Comparison of ENCODE assay signal across 8 cellular contexts in genomic region chr17:18185832-18186231, GRCh38. TPM values are rescaled to one million over a fixed set of nuclear protein-coding genes. Genes with fewer than 3 reads are reported as not detected.
A peak's percentile ranks its signal among the peaks of the same experiment; 100 is the strongest.
DNase-seq lines count a peak whose midpoint lies in the region; ATAC-seq and TF ChIP-seq lines count a peak whose summit lies in the region.

No MANE protein-coding gene starts in this region.

- intact Hi-C loops in breast epithelium (cut with DNase I; ENCODE audit: low total_unique reads), result no loop called here

- no peak for ATAC-seq in HG02678 (IDR thresholded peaks at IDR 0.05; ENCODE audit: unreplicated experiment)

- TF ChIP-seq POLR2A in breast epithelium (IDR thresholded peaks at IDR 0.05), result no peak

- DNase-seq in AG04449 (ENCODE audit: low read depth, low spot score), result no peak
- DNase-seq in breast epithelium (ENCODE audit: low spot score in 2 of 2), result no peak
- no peak for DNase-seq in T-helper 9 cell
- DNase-seq in DMS153 (lab: John Stamatoyannopoulos, UW), result no peak
- DNase-seq in mesenteric fat pad (ENCODE audit: low spot score), result no peak

- H3K36me3 ChIP-seq in HUES64 (ENCODE audit: insufficient read depth, low read length) (peaks cover 30% of the 10 kb centered on the region), breast epithelium (no peaks in the 10 kb centered on the region), mucosa of rectum (ENCODE audit: control insufficient read depth in 2 of 2, insufficient read depth in 2 of 2, low read length in 2 of 2) (peaks cover 5 to 11% of the 10 kb centered on the region in 2 donors)

- peak overlapping the region; percentile 89 for H3K4me3 ChIP-seq in AG04449 (ENCODE audit: low read depth, low read length)
- peak overlapping the region; percentile 91 for H3K4me3 ChIP-seq in HUES64 (ENCODE audit: low read length)
- peak overlapping the region; percentile 77 to 99 (median 95) for H3K4me3 ChIP-seq in breast epithelium
- H3K4me3 ChIP-seq in mucosa of rectum (ENCODE audit: low read length in 2 of 2), result peak overlapping the region; percentile 89

- POLR2A ChIA-PET in AG04449 (lab: Yijun Ruan, JAX), result interaction anchor here (0.9 kb wide), 1 partner anchor 17 kb away, joined by 4 read pairs; no protein-coding TSS in a partner anchor

- H3K27ac ChIP-seq in HUES64 (ENCODE audit: low read depth, low read length), result no peak overlapping the region
- peak overlapping the region; percentile 77 to 96 for H3K27ac ChIP-seq in breast epithelium
- H3K27ac ChIP-seq in mucosa of rectum (ENCODE audit: low read depth in 2 of 2, low read length in 2 of 2), result no peak overlapping the region

- H3K27me3 ChIP-seq in HUES64 (ENCODE audit: insufficient read depth, low read length) (no peaks in the 10 kb centered on the region), breast epithelium (no peaks in the 10 kb centered on the region), mucosa of rectum (ENCODE audit: control insufficient read depth in 2 of 2, insufficient read depth in 2 of 2, low read length in 2 of 2) (no peaks in the 10 kb centered on the region)

- TF ChIP-seq CTCF in AG04449 (IDR thresholded peaks at IDR 0.05; ENCODE audit: insufficient read depth, low read length, missing control alignments), result no peak
- no peak for TF ChIP-seq CTCF in breast epithelium (IDR thresholded peaks at IDR 0.05)

- H3K9ac ChIP-seq in HUES64 (ENCODE audit: low read depth, low read length) (peak overlapping the region; percentile 4; the same call in 1 of the 2 replicates), mucosa of rectum (ENCODE audit: low read depth in 1 of 2, low read length in 2 of 2) (peak overlapping the region; percentile 87 to 89)

- no peaks in the 10 kb centered on the region for H3K9me3 ChIP-seq in HUES64 (ENCODE audit: insufficient read depth, low read depth, low read length)
- no peaks in the 10 kb centered on the region for H3K9me3 ChIP-seq in breast epithelium
- no peaks in the 10 kb centered on the region for H3K9me3 ChIP-seq in mucosa of rectum (ENCODE audit: control insufficient read depth in 2 of 2, low read length in 2 of 2)

- H3K4me1 ChIP-seq in HUES64 (ENCODE audit: insufficient read depth, low read length) (peaks cover 31% of the 10 kb centered on the region), breast epithelium (peaks cover 12 to 29% of the 10 kb centered on the region in 2 donors), mucosa of rectum (ENCODE audit: control insufficient read depth in 2 of 2, insufficient read depth in 2 of 2, low read length in 2 of 2) (peaks cover 52 to 57% of the 10 kb centered on the region in 2 donors)

- CTCF ChIA-PET in AG04449 (lab: Yijun Ruan, JAX), result interaction anchor here (0.6 to 1.6 kb wide), 5 partner anchors 12 to 1744 kb away, joined by 3 to 5 read pairs (median 4); no protein-coding TSS in a partner anchor

- 69% methylated on average over 4 of the region's 5 CpGs for WGBS in HUES64

RNA-seq across cellular contexts. Expression of gene ALKBH5, which starts 2.2 kb away (rescaled TPM):
- polyA plus RNA-seq in HUES64 (2013, experiment 1 of 2), result 39.6 TPM
- 41.3 TPM for polyA plus RNA-seq in HUES64 (2013, experiment 2 of 2)
- total RNA-seq in breast epithelium, result 10 to 100 TPM; 80.0 to 90.0 (median 82.3) TPM
- 86.9 TPM for total RNA-seq in mesenteric fat pad

RNA-seq across cellular contexts. Expression of gene LLGL1, which starts 39.6 kb away (rescaled TPM):
- 52.6 TPM for polyA plus RNA-seq in HUES64 (2013, experiment 1 of 2)
- 52.4 TPM for polyA plus RNA-seq in HUES64 (2013, experiment 2 of 2)
- total RNA-seq in breast epithelium, result 10 to 100 TPM; 16.0 to 21.6 (median 18.4) TPM
- 12.0 TPM for total RNA-seq in mesenteric fat pad

Comparison
In these comparisons a context has a peak if more than half of its experiments do, and no peak if none do; other contexts are left out.
1. H3K27ac ChIP-seq: peak in breast epithelium (2 of 2); none in HUES64 (single experiment) and mucosa of rectum (0 of 2).
2. Peak in every context shown above with its lines, with median percentiles within 50 percentile points of each other: H3K4me3 ChIP-seq.